Comparison of ENCODE assay signal across 1 cellular context in genomic region chr5:131373265-131373664, GRCh38.
TF ChIP-seq lines count a peak whose summit lies in the region.

No MANE protein-coding gene starts in this region.

TF ChIP-seq in K562, 482 proteins besides CTCF, POLR2A, EP300 and RAD21 (continued from another document and continues in another):
- TF ChIP-seq ZNF407 (IDR thresholded peaks at IDR 0.05; ENCODE audit: low read depth) (no peak), SMARCE1 (IDR thresholded peaks at IDR 0.05) (peak; percentile 74; the same call in 1 of the 2 replicates), ZKSCAN8 (CRISPR knock-in tag; IDR thresholded peaks at IDR 0.05) (no peak), FOSL1 (tag; conservative IDR thresholded peaks at IDR 0.05) (0 out of 2 replicates have a peak, but pooled peaks have one; percentile 18), POLR2AphosphoS5 (IDR thresholded peaks at IDR 0.05; ENCODE audit: control insufficient read depth, insufficient read depth, low read depth, low read length) (peak; percentile 88), NR1H2 (CRISPR knock-in tag; IDR thresholded peaks at IDR 0.05) (no peak), HDAC8 (tag; IDR thresholded peaks at IDR 0.05) (no peak), MIER1 (IDR thresholded peaks at IDR 0.05; ENCODE audit: low read depth) (no peak), HMG20A (CRISPR knock-in tag; conservative IDR thresholded peaks at IDR 0.05) (no peak), RBFOX2 (IDR thresholded peaks at IDR 0.05; ENCODE audit: low read depth, low read length) (no peak), ZNF140 (CRISPR knock-in tag; IDR thresholded peaks at IDR 0.05) (no peak), ETS1 (conservative IDR thresholded peaks at IDR 0.05; ENCODE audit: control insufficient read depth, low read depth, low read length) (0 out of 2 replicates have a peak, but pooled peaks have one; percentile 42), CXXC5 (CRISPR knock-in tag; IDR thresholded peaks at IDR 0.05) (peak; percentile 43), BCOR (IDR thresholded peaks at IDR 0.05) (0 out of 2 replicates have a peak, but pooled peaks have one; percentile 38), FOXJ3 (CRISPR knock-in tag; IDR thresholded peaks at IDR 0.05) (no peak), CBX8 (IDR thresholded peaks at IDR 0.05; ENCODE audit: borderline replicate concordance, extremely low read depth, low read depth, low read length, poor library complexity, severe bottlenecking) (no peak), EP400 (IDR thresholded peaks at IDR 0.05) (no peak), IRF2 (CRISPR knock-in tag; IDR thresholded peaks at IDR 0.05) (no peak), FOXM1 (IDR thresholded peaks at IDR 0.05; ENCODE audit: low read depth) (peak; percentile 47; the same call in 1 of the 2 replicates), FOXM1 (CRISPR knock-in tag; IDR thresholded peaks at IDR 0.05; ENCODE audit: low read depth) (no peak), ZNF253 (CRISPR knock-in tag; conservative IDR thresholded peaks at IDR 0.05) (no peak), SMARCA5 (IDR thresholded peaks at IDR 0.05) (no peak), SMAD1 (IDR thresholded peaks at IDR 0.05; ENCODE audit: low read depth, low read length, partially characterized antibody) (no peak), CBX3 (IDR thresholded peaks at IDR 0.05; ENCODE audit: borderline replicate concordance in 1 of 2, low read length in 2 of 2) (peak in 1 of 2 experiments; percentile 94; a peak in 2 of 3 replicates), KDM1A (IDR thresholded peaks at IDR 0.05) (peak; percentile 32 to 39; a peak in 2 of 4 replicates), ERF (CRISPR knock-in tag; IDR thresholded peaks at IDR 0.05) (no peak), NBN (IDR thresholded peaks at IDR 0.05; ENCODE audit: low read depth) (peak; percentile 39; the same call in 1 of the 2 replicates), WHSC1 (IDR thresholded peaks at IDR 0.05; ENCODE audit: low read length) (no peak), ZNF551 (CRISPR knock-in tag; IDR thresholded peaks at IDR 0.05) (no peak), ZNF785 (CRISPR knock-in tag; IDR thresholded peaks at IDR 0.05) (no peak), JUN (IDR thresholded peaks at IDR 0.05; ENCODE audit: borderline replicate concordance, low read depth, low read length) (0 out of 2 replicates have a peak, but pooled peaks have one; percentile 9), JUN (CRISPR knock-in tag; IDR thresholded peaks at IDR 0.05; ENCODE audit: borderline replicate concordance) (no peak), BCL6 (CRISPR knock-in tag; IDR thresholded peaks at IDR 0.05) (no peak), ZNF175 (CRISPR knock-in tag; IDR thresholded peaks at IDR 0.05; ENCODE audit: low read depth) (no peak), SMAD4 (CRISPR knock-in tag; conservative IDR thresholded peaks at IDR 0.05) (peak; percentile 77), TBL1XR1 (IDR thresholded peaks at IDR 0.05; ENCODE audit: low read length in 2 of 2) (peak; percentile 41 to 58; a peak in 3 of 4 replicates), SOX6 (IDR thresholded peaks at IDR 0.05) (peak; percentile 78)
- TF ChIP-seq, protein P1, sequence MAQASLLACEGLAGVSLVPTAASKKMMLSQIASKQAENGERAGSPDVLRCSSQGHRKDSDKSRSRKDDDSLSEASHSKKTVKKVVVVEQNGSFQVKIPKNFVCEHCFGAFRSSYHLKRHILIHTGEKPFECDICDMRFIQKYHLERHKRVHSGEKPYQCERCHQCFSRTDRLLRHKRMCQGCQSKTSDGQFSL (CRISPR knock-in tag; IDR thresholded peaks at IDR 0.05): no peak
- TF ChIP-seq, protein P1 (tag; IDR thresholded peaks at IDR 0.05): no peak
- TF ChIP-seq, protein P2, sequence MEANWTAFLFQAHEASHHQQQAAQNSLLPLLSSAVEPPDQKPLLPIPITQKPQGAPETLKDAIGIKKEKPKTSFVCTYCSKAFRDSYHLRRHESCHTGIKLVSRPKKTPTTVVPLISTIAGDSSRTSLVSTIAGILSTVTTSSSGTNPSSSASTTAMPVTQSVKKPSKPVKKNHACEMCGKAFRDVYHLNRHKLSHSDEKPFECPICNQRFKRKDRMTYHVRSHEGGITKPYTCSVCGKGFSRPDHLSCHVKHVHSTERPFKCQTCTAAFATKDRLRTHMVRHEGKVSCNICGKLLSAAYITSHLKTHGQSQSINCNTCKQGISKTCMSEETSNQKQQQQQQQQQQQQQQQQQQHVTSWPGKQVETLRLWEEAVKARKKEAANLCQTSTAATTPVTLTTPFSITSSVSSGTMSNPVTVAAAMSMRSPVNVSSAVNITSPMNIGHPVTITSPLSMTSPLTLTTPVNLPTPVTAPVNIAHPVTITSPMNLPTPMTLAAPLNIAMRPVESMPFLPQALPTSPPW (CRISPR knock-in tag; IDR thresholded peaks at IDR 0.05): no peak
- TF ChIP-seq, protein P3, sequence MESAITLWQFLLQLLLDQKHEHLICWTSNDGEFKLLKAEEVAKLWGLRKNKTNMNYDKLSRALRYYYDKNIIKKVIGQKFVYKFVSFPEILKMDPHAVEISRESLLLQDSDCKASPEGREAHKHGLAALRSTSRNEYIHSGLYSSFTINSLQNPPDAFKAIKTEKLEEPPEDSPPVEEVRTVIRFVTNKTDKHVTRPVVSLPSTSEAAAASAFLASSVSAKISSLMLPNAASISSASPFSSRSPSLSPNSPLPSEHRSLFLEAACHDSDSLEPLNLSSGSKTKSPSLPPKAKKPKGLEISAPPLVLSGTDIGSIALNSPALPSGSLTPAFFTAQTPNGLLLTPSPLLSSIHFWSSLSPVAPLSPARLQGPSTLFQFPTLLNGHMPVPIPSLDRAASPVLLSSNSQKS (CRISPR knock-in tag; IDR thresholded peaks at IDR 0.05): no peak
- TF ChIP-seq, protein P4, sequence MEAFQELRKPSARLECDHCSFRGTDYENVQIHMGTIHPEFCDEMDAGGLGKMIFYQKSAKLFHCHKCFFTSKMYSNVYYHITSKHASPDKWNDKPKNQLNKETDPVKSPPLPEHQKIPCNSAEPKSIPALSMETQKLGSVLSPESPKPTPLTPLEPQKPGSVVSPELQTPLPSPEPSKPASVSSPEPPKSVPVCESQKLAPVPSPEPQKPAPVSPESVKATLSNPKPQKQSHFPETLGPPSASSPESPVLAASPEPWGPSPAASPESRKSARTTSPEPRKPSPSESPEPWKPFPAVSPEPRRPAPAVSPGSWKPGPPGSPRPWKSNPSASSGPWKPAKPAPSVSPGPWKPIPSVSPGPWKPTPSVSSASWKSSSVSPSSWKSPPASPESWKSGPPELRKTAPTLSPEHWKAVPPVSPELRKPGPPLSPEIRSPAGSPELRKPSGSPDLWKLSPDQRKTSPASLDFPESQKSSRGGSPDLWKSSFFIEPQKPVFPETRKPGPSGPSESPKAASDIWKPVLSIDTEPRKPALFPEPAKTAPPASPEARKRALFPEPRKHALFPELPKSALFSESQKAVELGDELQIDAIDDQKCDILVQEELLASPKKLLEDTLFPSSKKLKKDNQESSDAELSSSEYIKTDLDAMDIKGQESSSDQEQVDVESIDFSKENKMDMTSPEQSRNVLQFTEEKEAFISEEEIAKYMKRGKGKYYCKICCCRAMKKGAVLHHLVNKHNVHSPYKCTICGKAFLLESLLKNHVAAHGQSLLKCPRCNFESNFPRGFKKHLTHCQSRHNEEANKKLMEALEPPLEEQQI (IDR thresholded peaks at IDR 0.05): no peak
- TF ChIP-seq, protein P5, sequence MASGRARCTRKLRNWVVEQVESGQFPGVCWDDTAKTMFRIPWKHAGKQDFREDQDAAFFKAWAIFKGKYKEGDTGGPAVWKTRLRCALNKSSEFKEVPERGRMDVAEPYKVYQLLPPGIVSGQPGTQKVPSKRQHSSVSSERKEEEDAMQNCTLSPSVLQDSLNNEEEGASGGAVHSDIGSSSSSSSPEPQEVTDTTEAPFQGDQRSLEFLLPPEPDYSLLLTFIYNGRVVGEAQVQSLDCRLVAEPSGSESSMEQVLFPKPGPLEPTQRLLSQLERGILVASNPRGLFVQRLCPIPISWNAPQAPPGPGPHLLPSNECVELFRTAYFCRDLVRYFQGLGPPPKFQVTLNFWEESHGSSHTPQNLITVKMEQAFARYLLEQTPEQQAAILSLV (tag; IDR thresholded peaks at IDR 0.05): no peak
- TF ChIP-seq, protein P6, sequence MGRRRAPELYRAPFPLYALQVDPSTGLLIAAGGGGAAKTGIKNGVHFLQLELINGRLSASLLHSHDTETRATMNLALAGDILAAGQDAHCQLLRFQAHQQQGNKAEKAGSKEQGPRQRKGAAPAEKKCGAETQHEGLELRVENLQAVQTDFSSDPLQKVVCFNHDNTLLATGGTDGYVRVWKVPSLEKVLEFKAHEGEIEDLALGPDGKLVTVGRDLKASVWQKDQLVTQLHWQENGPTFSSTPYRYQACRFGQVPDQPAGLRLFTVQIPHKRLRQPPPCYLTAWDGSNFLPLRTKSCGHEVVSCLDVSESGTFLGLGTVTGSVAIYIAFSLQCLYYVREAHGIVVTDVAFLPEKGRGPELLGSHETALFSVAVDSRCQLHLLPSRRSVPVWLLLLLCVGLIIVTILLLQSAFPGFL (CRISPR knock-in tag; IDR thresholded peaks at IDR 0.05): no peak
